Comparison of ENCODE assay signal across 18 cellular contexts in the genomic region with DNA sequence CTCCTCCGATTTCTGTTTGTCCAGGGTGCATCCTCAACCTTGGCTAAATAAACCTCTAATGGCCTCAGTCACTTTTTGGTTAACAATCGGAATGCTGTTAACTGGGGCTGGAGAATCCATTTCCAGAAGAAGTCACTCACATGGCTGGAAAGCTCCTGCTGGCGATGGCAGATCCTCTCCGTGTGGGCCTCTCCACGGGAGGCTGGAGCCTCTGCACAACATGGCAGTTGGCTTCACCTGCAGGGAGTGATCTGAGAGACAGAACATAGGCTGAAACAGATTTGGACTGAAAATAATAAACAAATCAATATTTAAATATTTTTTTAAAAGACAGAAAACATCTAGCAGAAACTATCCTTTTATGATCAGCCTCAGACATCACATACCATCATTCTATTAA.
DNase-seq lines count a peak whose midpoint lies in the region; ATAC-seq lines count a peak whose summit lies in the region.
"Had no signal": no experiment of that assay in that cellular context is flagged by ENCODE, and none has a peak within 500 bp of the region (broad histone marks: within the 10 kb centered on the region; RNA-seq: fewer than 3 reads in every experiment).

No MANE protein-coding gene starts in this region.

- H3K79me2 ChIP-seq in mesendoderm (ENCODE audit: control insufficient read depth, insufficient read depth, low read length): no peaks in the 10 kb centered on the region

- peak overlapping the region; percentile 82 for H2BK120ac ChIP-seq in mesendoderm (ENCODE audit: low read depth, low read length)

- no peak overlapping the region for H4K8ac ChIP-seq in mesendoderm (ENCODE audit: low read depth, low read length)

- WGBS in mesendoderm (ENCODE audit: extremely low coverage, insufficient coverage, low lambda C conversion rate): no CpG with 5 or more reads among the region's 5 CpGs

- peak overlapping the region; percentile 87 for H2AK5ac ChIP-seq in mesendoderm (ENCODE audit: low read length)

- no peaks in the 10 kb centered on the region for H3K79me1 ChIP-seq in mesendoderm (ENCODE audit: low read length)

- no peak overlapping the region for H2BK15ac ChIP-seq in mesendoderm (replicated peaks; ENCODE audit: low read depth)

- no peak overlapping the region for H3K23ac ChIP-seq in mesendoderm (ENCODE audit: low read length)

- in situ Hi-C loops in G401 (cut with HindIII; ENCODE audit: low sequenced_read_pairs): no loop called here

- no peaks in the 10 kb centered on the region for H3K27me3 ChIP-seq in mesendoderm (ENCODE audit: insufficient read depth, low read length, poor library complexity)

- peak overlapping the region; percentile 94 for H4K5ac ChIP-seq in mesendoderm (ENCODE audit: low read length)

- H3K4me1 ChIP-seq in mesendoderm (ENCODE audit: control insufficient read depth, low read depth, low read length): peaks cover 9% of the 10 kb centered on the region

- no peaks in the 10 kb centered on the region for H3K36me3 ChIP-seq in mesendoderm (ENCODE audit: control insufficient read depth, insufficient read depth, low read length)

- peak overlapping the region; percentile 64 for H3K27ac ChIP-seq in mesendoderm (ENCODE audit: low read depth, low read length)
- H3K27ac ChIP-seq: GM23248, HL-60 had no signal

- no peak overlapping the region for H3K4me2 ChIP-seq in mesendoderm (ENCODE audit: low read length)

- H3K4me3 ChIP-seq in mesendoderm (ENCODE audit: low read length): no peak overlapping the region
- H3K4me3 ChIP-seq: GM23248 had no signal

- peak overlapping the region; percentile 96 for H3K18ac ChIP-seq in mesendoderm (ENCODE audit: low read length)

- peak overlapping the region; percentile 84 for H3K56ac ChIP-seq in mesendoderm (ENCODE audit: low read length)

- H2BK5ac ChIP-seq in mesendoderm (ENCODE audit: low read length): peak overlapping the region; percentile 96

- no peak overlapping the region for H3K9ac ChIP-seq in mesendoderm (ENCODE audit: low read length)
- H3K9ac ChIP-seq: GM23248 had no signal

- H3K4ac ChIP-seq in mesendoderm (ENCODE audit: low read depth, low read length): peak overlapping the region; percentile 79

- no peak for ATAC-seq in HG02970 (IDR thresholded peaks at IDR 0.05; ENCODE audit: low FRiP score, unreplicated experiment)

- intact Hi-C loops in posterior vena cava (cut with DNase I): no loop called here

- peak; percentile 74 for DNase-seq in G401 (ENCODE audit: low spot score)
- DNase-seq in cerebellar cortex (ENCODE audit: low spot score): peak; percentile 65
- DNase-seq in mesendoderm: no peak
- DNase-seq in posterior vena cava (ENCODE audit: low spot score): no peak
- DNase-seq in HCEC 1CT: no peak
- DNase-seq in NCI-H69 (lab: John Stamatoyannopoulos, UW): no peak
- DNase-seq: 8988T; CD4-positive, CD25-positive, alpha-beta regulatory T cell; CD8-positive, alpha-beta memory T cell; COR-L47; DMS 273 treated with DMSO at 0.1 percent for 48 hours; DMS53; DND-41; EL; GM23248; H7 had no signal

Comparison
In these comparisons a context has a peak if more than half of its experiments do, and no peak if none do; other contexts are left out.
1. DNase-seq: peak in G401 (single experiment) and cerebellar cortex (single experiment); none in mesendoderm (single experiment), posterior vena cava (single experiment), HCEC 1CT (single experiment) and NCI-H69 (single experiment).